ENCODE assay signal across 8 cellular contexts in genomic region chr11:6319001-6319878, GRCh38. TPM values are rescaled to one million over a fixed set of nuclear protein-coding genes. Genes with fewer than 3 reads are reported as not detected.
DNase-seq lines count a peak whose midpoint lies in the region; ATAC-seq and TF ChIP-seq lines count a peak whose summit lies in the region.

No MANE protein-coding gene starts in this region.

- no TSS peak for BruUV-seq in Caco-2 (replicated peaks; lab: Mats Ljungman, UMichigan)

- POLR2A ChIA-PET in Caco-2 (lab: Charles Lee) = no interaction called here
- POLR2A ChIA-PET in T-cell (lab: Charles Lee) = no interaction called here

- no peak for DNase-seq in Caco-2
- DNase-seq in T-cell = no peak
- peak; percentile 22 for DNase-seq in fibroblast of gingiva (ENCODE audit: low read depth)
- peak; percentile 85 for DNase-seq in osteocyte (ENCODE audit: extremely low spot score, unreplicated experiment)
- no peak for DNase-seq in DMS 273 treated with DMSO at 0.1 percent for 48 hours (lab: John Stamatoyannopoulos, UW)
- DNase-seq in central memory CD4-positive, alpha-beta T cell = no peak

- no peaks in the 10 kb centered on the region for H3K27me3 ChIP-seq in Caco-2 (replicated peaks; ENCODE audit: control insufficient read depth, insufficient read depth, low read length)

- H3K36me3 ChIP-seq in Caco-2 (ENCODE audit: control insufficient read depth, insufficient read depth, low read length) = no peaks in the 10 kb centered on the region

- no peaks in the 10 kb centered on the region for H3K9me3 Mint-ChIP-seq in Caco-2 (ENCODE audit: unreplicated experiment)
- no peaks in the 10 kb centered on the region for H3K9me3 Mint-ChIP-seq in T-cell
- H3K9me3 Mint-ChIP-seq in osteocyte (ENCODE audit: unreplicated experiment) = no peaks in the 10 kb centered on the region

- H3K4me3 ChIP-seq in Caco-2 (ENCODE audit: low read depth, low read length) = peak overlapping the region; percentile 55

- H3K36me3 Mint-ChIP-seq in Caco-2 (ENCODE audit: insufficient read depth, unreplicated experiment) (peaks cover 6% of the 10 kb centered on the region), T-cell (no peaks in the 10 kb centered on the region), osteocyte (ENCODE audit: unreplicated experiment) (no peaks in the 10 kb centered on the region)

- no peak for ATAC-seq in T-cell (replicated peaks in 1 of 4)
- ATAC-seq in HG03571 (IDR thresholded peaks at IDR 0.05; ENCODE audit: unreplicated experiment) = no peak
- no peak for ATAC-seq in GM19328 (IDR thresholded peaks at IDR 0.05; ENCODE audit: unreplicated experiment)

- H3K27ac Mint-ChIP-seq in Caco-2 (ENCODE audit: unreplicated experiment) (peak overlapping the region; percentile 68), T-cell (no peak overlapping the region), osteocyte (ENCODE audit: unreplicated experiment) (peak overlapping the region; percentile 97)

- H3K9me3 ChIP-seq in Caco-2 = no peaks in the 10 kb centered on the region

- peaks cover 13% of the 10 kb centered on the region; the same call in 1 of the 2 replicates for H3K4me1 ChIP-seq in Caco-2

- TF ChIP-seq CTCF in Caco-2 (IDR thresholded peaks at IDR 0.05; ENCODE audit: insufficient read depth in 1 of 2, low read depth in 1 of 2, low read length in 1 of 2, severe bottlenecking in 1 of 2, unreplicated experiment in 1 of 2) (no peak), osteocyte (IDR thresholded peaks at IDR 0.05) (no peak)

- H3K4me1 Mint-ChIP-seq in Caco-2 (ENCODE audit: low read depth, unreplicated experiment) = peaks cover 30% of the 10 kb centered on the region
- H3K4me1 Mint-ChIP-seq in T-cell = peaks cover 4 to 21% (median 15%) of the 10 kb centered on the region in 3 donors
- H3K4me1 Mint-ChIP-seq in osteocyte (ENCODE audit: unreplicated experiment) = peaks cover 54% of the 10 kb centered on the region

- intact Hi-C loops in Caco-2 (cut with micrococcal nuclease; ENCODE audit: unreplicated experiment) = no loop called here

- H3K4me3 Mint-ChIP-seq in Caco-2 (ENCODE audit: unreplicated experiment) (peak overlapping the region; percentile 78), T-cell (peak overlapping the region; percentile 39 to 62 (median 50)), osteocyte (ENCODE audit: unreplicated experiment) (peak overlapping the region; percentile 76)

- H3K27me3 Mint-ChIP-seq in Caco-2 (ENCODE audit: insufficient read depth, unreplicated experiment) (no peaks in the 10 kb centered on the region), T-cell (peaks cover 62 to 63% of the 10 kb centered on the region in 2 donors), osteocyte (ENCODE audit: unreplicated experiment) (peaks cover 7% of the 10 kb centered on the region)

- CTCF ChIA-PET in Caco-2 (lab: Charles Lee) = interaction anchor here (0.7 to 2.0 kb wide), 4 partner anchors 20 to 68 kb away, joined by 3 to 13 read pairs (median 6); no protein-coding TSS in a partner anchor
- CTCF ChIA-PET in T-cell (lab: Charles Lee) = no interaction called here

RNA-seq across cellular contexts. Expression of gene CAVIN3, which starts 1.1 kb away (rescaled TPM):
- total RNA-seq in Caco-2 (2022) = 7.7 and 11.2 TPM in 2 replicates
- under 1 TPM in 2 of 5 donors, not detected in 3; 0.23 to 0.43 TPM for total RNA-seq in T-cell
- 30.7 and 32.0 TPM in 2 replicates for total RNA-seq in osteocyte

RNA-seq across cellular contexts. Expression of gene CCKBR, which starts 59.6 kb away (rescaled TPM):
- total RNA-seq in Caco-2 (2022) (1.6 and 2.1 TPM in 2 replicates), T-cell (not detected), osteocyte (not detected in 2 replicates)

Comparison
In these comparisons a context has a peak if more than half of its experiments do, and no peak if none do; other contexts are left out.
1. DNase-seq: peak in fibroblast of gingiva (single experiment) and osteocyte (single experiment); none in Caco-2 (0 of 2), T-cell (0 of 34), DMS 273 treated with DMSO at 0.1 percent for 48 hours (single experiment) and central memory CD4-positive, alpha-beta T cell (single experiment).
2. H3K27ac Mint-ChIP-seq: peak in Caco-2 (single experiment) and osteocyte (single experiment); none in T-cell (0 of 2).
3. Peak in every context shown above with its lines, with median percentiles within 50 percentile points of each other: H3K4me3 Mint-ChIP-seq.